Comparison of ENCODE assay signal across 13 cellular contexts in the genomic region with DNA sequence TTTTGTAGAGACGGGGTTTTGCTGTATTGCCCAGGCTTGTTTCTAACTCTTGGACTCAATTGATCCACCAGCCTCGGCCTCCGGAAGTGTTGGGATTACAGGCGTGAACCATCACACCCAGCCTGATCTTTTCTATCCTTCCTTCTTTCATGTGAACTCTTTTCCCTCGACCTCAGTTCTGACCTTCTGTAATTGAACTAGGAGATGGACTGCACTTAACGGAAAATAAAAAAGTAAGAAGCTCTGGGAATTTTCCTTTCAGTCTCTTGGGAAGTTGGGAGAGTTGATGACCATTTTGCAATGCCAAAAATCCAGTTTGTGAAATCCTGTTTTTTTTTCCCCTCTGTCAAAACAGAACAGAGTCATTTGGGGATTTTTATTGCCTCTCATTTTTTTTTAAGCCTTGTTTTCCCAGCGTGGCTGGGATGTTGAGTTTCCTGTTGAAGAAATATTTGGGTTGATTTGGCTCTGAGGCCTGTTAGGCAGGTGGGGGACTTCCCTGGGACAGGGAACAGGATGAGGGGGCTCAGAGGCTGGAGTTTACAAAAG. TPM values are rescaled to one million over a fixed set of nuclear protein-coding genes. Genes with fewer than 3 reads are reported as not detected.
DNase-seq lines count a peak whose midpoint lies in the region; ATAC-seq and TF ChIP-seq lines count a peak whose summit lies in the region.
"Had no signal": no experiment of that assay in that cellular context is flagged by ENCODE, and none has a peak within 500 bp of the region (broad histone marks: within the 10 kb centered on the region; RNA-seq: fewer than 3 reads in every experiment).

No MANE protein-coding gene starts in this region.

- H3K27me3 ChIP-seq in adrenal gland: no peaks in the 10 kb centered on the region
- H3K27me3 ChIP-seq in tibial nerve: no peaks in the 10 kb centered on the region
- no peaks in the 10 kb centered on the region for H3K27me3 ChIP-seq in brain microvascular endothelial cell (replicated peaks)

- H3K36me3 ChIP-seq in adrenal gland (replicated peaks in 1 of 2) (no peaks in the 10 kb centered on the region), tibial nerve (no peaks in the 10 kb centered on the region), brain microvascular endothelial cell (replicated peaks) (no peaks in the 10 kb centered on the region)

- H3K4me3 ChIP-seq in adrenal gland (no peak overlapping the region), foreskin fibroblast (ENCODE audit: low read depth in 1 of 2, low read length in 2 of 2) (no peak overlapping the region), tibial nerve (no peak overlapping the region), brain microvascular endothelial cell (ENCODE audit: low read depth, low read length) (no peak overlapping the region)

- peak; percentile 88 to 90 for TF ChIP-seq EP300 in tibial nerve (IDR thresholded peaks at IDR 0.05)

- in situ Hi-C loops in brain microvascular endothelial cell (cut with HindIII; ENCODE audit: low pct_ligation_motif_present, low sequenced_read_pairs): no loop called here

- ATAC-seq in omental fat pad (ENCODE audit: low FRiP score) (peak; percentile 55), HG02852 (IDR thresholded peaks at IDR 0.05; ENCODE audit: unreplicated experiment) (no peak), GM21367 (IDR thresholded peaks at IDR 0.05; ENCODE audit: unreplicated experiment) (no peak)
- ATAC-seq: stimulated activated naive CD8-positive, alpha-beta T cell treated with anti-CD3 and anti-CD28 coated beads, Interleukin-15, Interleukin-2, amounts not matched to agents 100 U/mL and 50 U/mL, for 24 hours had no signal

- H3K4me1 ChIP-seq in adrenal gland (replicated peaks in 1 of 2): peaks cover 0 to 16% of the 10 kb centered on the region in 2 donors
- H3K4me1 ChIP-seq in tibial nerve: peaks cover 0 to 61% (median 28%) of the 10 kb centered on the region in 4 donors

- no peak for DNase-seq in adrenal gland
- DNase-seq in foreskin fibroblast: peak; percentile 28 to 61
- no peak for DNase-seq in omental fat pad (ENCODE audit: low spot score)
- no peak for DNase-seq in tibial nerve (ENCODE audit: low spot score in 2 of 2)
- no peak for DNase-seq in NCI-H748 treated with DMSO at 0.1 percent for 48 hours (lab: John Stamatoyannopoulos, UW)
- DNase-seq in brain microvascular endothelial cell: no peak
- DNase-seq: activated T-cell treated with anti-CD3 and anti-CD28 coated beads, Interleukin-2, amount 50 U/mL, for 1 hour; CD8-positive, alpha-beta memory T cell; stimulated activated CD4-positive, alpha-beta T cell treated with anti-CD3 and anti-CD28 coated beads, Interleukin-1b, Interleukin-23, amount 100 ng/mL, for 48 hours; stimulated activated naive CD8-positive, alpha-beta T cell treated with anti-CD3 and anti-CD28 coated beads, Interleukin-15, Interleukin-2, amounts not matched to agents 100 U/mL and 50 U/mL, for 24 hours had no signal

- TF ChIP-seq POLR2A in adrenal gland (IDR thresholded peaks at IDR 0.05): no peak
- TF ChIP-seq POLR2A in tibial nerve (IDR thresholded peaks at IDR 0.05): no peak

- TF ChIP-seq CTCF in adrenal gland (IDR thresholded peaks at IDR 0.05) (no peak), foreskin fibroblast (IDR thresholded peaks at IDR 0.05; ENCODE audit: low read depth, low read length) (no peak), omental fat pad (IDR thresholded peaks at IDR 0.05) (no peak), tibial nerve (IDR thresholded peaks at IDR 0.05) (peak in 1 of 5 experiments; percentile 12), brain microvascular endothelial cell (IDR thresholded peaks at IDR 0.05; ENCODE audit: low read depth, low read length, missing control alignments) (no peak)

- no peaks in the 10 kb centered on the region for H3K9me3 ChIP-seq in adrenal gland (replicated peaks in 1 of 3)
- H3K9me3 ChIP-seq in tibial nerve: no peaks in the 10 kb centered on the region

- intact Hi-C loops in adrenal gland (cut with DNase I): no loop called here

- peak overlapping the region in 3 of 5 donors; percentile 31 to 84 (median 56) for H3K27ac ChIP-seq in adrenal gland
- peak overlapping the region; percentile 50 to 89 (median 78) for H3K27ac ChIP-seq in tibial nerve
- H3K27ac ChIP-seq in brain microvascular endothelial cell: no peak overlapping the region

- 46 to 62% (median 54%) methylated on average over 7 of the region's 7 CpGs for WGBS in adrenal gland, 4 donors
- WGBS in tibial nerve, 2 donors: 38 to 40% methylated on average over 7 of the region's 7 CpGs

RNA-seq across cellular contexts. Expression of a gene that starts 26.9 kb away (rescaled TPM):
- total RNA-seq in adrenal gland (100 to 1,000 TPM; 187 to 578 (median 365) TPM), omental fat pad (100 to 1,000 TPM; 125 to 212 (median 152) TPM), tibial nerve (100 to 1,000 TPM; 134 to 200 (median 176) TPM)
- 100 to 1,000 TPM; 101 to 313 (median 201) TPM for polyA plus RNA-seq in adrenal gland

RNA-seq across cellular contexts. Expression of a gene that starts 35.7 kb away (rescaled TPM):
- total RNA-seq in adrenal gland (under 1 TPM in 4 of 8 donors, not detected in 4; 0.31 to 0.86 (median 0.57) TPM), omental fat pad (not detected), tibial nerve (1 to 10 TPM in 1 of 4 donors, not detected in 3; 2.7 TPM)
- not detected for polyA plus RNA-seq in adrenal gland
- total RNA-seq: H4 had no signal

RNA-seq across cellular contexts. Expression of a gene that starts 44.5 kb away (rescaled TPM):
- total RNA-seq in adrenal gland (10 to 100 TPM in 7 of 8 donors, 1 to 10 TPM in 1; 2.7 to 29.8 (median 18.2) TPM), omental fat pad (10 to 100 TPM; 10.8 to 42.2 (median 20.1) TPM), tibial nerve (100 to 1,000 TPM in 2 of 4 donors, 10 to 100 TPM in 2; 73.0 to 146 (median 99.0) TPM)
- polyA plus RNA-seq in adrenal gland: 10 to 100 TPM in 2 of 3 donors, 1 to 10 TPM in 1; 4.2 to 21.5 (median 17.8) TPM
- total RNA-seq: CD8-positive, alpha-beta memory T cell had no signal
- polyA plus RNA-seq: CD8-positive, alpha-beta memory T cell had no signal

Comparison
In these comparisons a context has a peak if more than half of its experiments do, and no peak if none do; other contexts are left out.
1. DNase-seq: peak in foreskin fibroblast (2 of 2); none in adrenal gland (0 of 7), omental fat pad (single experiment), tibial nerve (0 of 2), NCI-H748 treated with DMSO at 0.1 percent for 48 hours (single experiment) and brain microvascular endothelial cell (single experiment).